ENCODE assay signal across 1 cellular context in the genomic region with DNA sequence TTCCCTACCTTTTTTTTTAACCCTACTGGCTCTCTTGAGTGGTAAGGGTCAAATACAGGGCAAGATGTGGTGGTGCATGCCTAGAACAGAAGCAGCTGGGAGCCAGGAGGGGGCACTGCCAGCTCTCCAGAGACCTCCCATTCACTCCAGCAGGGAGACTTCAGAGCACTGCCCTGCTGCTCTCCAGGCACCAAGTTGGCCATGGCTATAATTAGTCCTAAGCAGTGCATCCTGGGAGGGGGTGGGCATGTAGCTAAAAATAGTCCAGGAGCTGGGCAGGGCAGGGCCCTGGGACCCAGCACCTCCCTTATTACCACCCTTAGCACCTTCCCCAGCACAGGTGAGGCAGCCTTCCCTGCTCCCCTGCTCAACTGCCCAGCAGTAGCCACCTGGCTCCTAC.
TF ChIP-seq lines count a peak whose summit lies in the region.

No MANE protein-coding gene starts in this region.

TF ChIP-seq in A549, 52 proteins besides CTCF, POLR2A, EP300 and RAD21 (continued from another document):
- TF ChIP-seq, protein P1, sequence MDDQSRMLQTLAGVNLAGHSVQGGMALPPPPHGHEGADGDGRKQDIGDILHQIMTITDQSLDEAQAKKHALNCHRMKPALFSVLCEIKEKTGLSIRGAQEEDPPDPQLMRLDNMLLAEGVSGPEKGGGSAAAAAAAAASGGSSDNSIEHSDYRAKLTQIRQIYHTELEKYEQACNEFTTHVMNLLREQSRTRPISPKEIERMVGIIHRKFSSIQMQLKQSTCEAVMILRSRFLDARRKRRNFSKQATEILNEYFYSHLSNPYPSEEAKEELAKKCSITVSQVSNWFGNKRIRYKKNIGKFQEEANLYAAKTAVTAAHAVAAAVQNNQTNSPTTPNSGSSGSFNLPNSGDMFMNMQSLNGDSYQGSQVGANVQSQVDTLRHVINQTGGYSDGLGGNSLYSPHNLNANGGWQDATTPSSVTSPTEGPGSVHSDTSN (IDR thresholded peaks at IDR 0.05) = no peak
- no peak for TF ChIP-seq CBX2 (IDR thresholded peaks at IDR 0.05; ENCODE audit: borderline replicate concordance, low read depth)
- no peak for TF ChIP-seq CHD2 (IDR thresholded peaks at IDR 0.05; ENCODE audit: low read length, partially characterized antibody)
- no peak for TF ChIP-seq HOXA7 (CRISPR knock-in tag; IDR thresholded peaks at IDR 0.05)
- TF ChIP-seq TFCP2L1 (CRISPR knock-in tag; IDR thresholded peaks at IDR 0.05) = no peak
- TF ChIP-seq EHF (CRISPR knock-in tag; IDR thresholded peaks at IDR 0.05) = no peak
- TF ChIP-seq FOSB (CRISPR knock-in tag; IDR thresholded peaks at IDR 0.05) = no peak
- no peak for TF ChIP-seq RNF2 (IDR thresholded peaks at IDR 0.05; ENCODE audit: borderline replicate concordance, low read depth)
- TF ChIP-seq, protein P2, sequence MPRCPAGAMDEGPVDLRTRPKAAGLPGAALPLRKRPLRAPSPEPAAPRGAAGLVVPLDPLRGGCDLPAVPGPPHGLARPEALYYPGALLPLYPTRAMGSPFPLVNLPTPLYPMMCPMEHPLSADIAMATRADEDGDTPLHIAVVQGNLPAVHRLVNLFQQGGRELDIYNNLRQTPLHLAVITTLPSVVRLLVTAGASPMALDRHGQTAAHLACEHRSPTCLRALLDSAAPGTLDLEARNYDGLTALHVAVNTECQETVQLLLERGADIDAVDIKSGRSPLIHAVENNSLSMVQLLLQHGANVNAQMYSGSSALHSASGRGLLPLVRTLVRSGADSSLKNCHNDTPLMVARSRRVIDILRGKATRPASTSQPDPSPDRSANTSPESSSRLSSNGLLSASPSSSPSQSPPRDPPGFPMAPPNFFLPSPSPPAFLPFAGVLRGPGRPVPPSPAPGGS (IDR thresholded peaks at IDR 0.05) = no peak
- TF ChIP-seq HOXB13 (CRISPR knock-in tag; IDR thresholded peaks at IDR 0.05; ENCODE audit: low read depth) = no peak
- TF ChIP-seq CHD4 (IDR thresholded peaks at IDR 0.05; ENCODE audit: borderline replicate concordance) = no peak
- TF ChIP-seq E2F6 (IDR thresholded peaks at IDR 0.05; ENCODE audit: borderline replicate concordance, low read depth) = no peak
- TF ChIP-seq, protein P3, sequence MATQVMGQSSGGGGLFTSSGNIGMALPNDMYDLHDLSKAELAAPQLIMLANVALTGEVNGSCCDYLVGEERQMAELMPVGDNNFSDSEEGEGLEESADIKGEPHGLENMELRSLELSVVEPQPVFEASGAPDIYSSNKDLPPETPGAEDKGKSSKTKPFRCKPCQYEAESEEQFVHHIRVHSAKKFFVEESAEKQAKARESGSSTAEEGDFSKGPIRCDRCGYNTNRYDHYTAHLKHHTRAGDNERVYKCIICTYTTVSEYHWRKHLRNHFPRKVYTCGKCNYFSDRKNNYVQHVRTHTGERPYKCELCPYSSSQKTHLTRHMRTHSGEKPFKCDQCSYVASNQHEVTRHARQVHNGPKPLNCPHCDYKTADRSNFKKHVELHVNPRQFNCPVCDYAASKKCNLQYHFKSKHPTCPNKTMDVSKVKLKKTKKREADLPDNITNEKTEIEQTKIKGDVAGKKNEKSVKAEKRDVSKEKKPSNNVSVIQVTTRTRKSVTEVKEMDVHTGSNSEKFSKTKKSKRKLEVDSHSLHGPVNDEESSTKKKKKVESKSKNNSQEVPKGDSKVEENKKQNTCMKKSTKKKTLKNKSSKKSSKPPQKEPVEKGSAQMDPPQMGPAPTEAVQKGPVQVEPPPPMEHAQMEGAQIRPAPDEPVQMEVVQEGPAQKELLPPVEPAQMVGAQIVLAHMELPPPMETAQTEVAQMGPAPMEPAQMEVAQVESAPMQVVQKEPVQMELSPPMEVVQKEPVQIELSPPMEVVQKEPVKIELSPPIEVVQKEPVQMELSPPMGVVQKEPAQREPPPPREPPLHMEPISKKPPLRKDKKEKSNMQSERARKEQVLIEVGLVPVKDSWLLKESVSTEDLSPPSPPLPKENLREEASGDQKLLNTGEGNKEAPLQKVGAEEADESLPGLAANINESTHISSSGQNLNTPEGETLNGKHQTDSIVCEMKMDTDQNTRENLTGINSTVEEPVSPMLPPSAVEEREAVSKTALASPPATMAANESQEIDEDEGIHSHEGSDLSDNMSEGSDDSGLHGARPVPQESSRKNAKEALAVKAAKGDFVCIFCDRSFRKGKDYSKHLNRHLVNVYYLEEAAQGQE (IDR thresholded peaks at IDR 0.05) = no peak
- no peak for TF ChIP-seq ATOH8 (CRISPR knock-in tag; IDR thresholded peaks at IDR 0.05; ENCODE audit: low read depth)
- no peak for TF ChIP-seq CEBPB (IDR thresholded peaks at IDR 0.05)
